14 cellular contexts compared by ENCODE assay signal in genomic region chr10:89431977-89432376, GRCh38. TPM values are rescaled to one million over a fixed set of nuclear protein-coding genes. Genes with fewer than 3 reads are reported as not detected.
DNase-seq lines count a peak whose midpoint lies in the region; ATAC-seq and TF ChIP-seq lines count a peak whose summit lies in the region.
"Had no signal": no experiment of that assay in that cellular context is flagged by ENCODE, and none has a peak within 500 bp of the region (broad histone marks: within the 10 kb centered on the region; RNA-seq: fewer than 3 reads in every experiment).

No MANE protein-coding gene starts in this region.

- no peak overlapping the region for H2BK20ac ChIP-seq in H9 (ENCODE audit: low read depth, low read length, poor library complexity, severe bottlenecking)

- H3K4me2 ChIP-seq in H9 (ENCODE audit: insufficient read depth, insufficient read length, low read length) = no peak overlapping the region

- H3K9me3 Mint-ChIP-seq in H9 = no peaks in the 10 kb centered on the region

- no peaks in the 10 kb centered on the region for H4K20me1 ChIP-seq in H9 (ENCODE audit: control insufficient read depth, insufficient read depth, insufficient read length)

- H3T11ph ChIP-seq in H9 (ENCODE audit: low read length) = no peak overlapping the region

- H2BK5ac ChIP-seq in H9 (ENCODE audit: insufficient read length, low read length) = no peak overlapping the region

- H3K79me2 ChIP-seq in H9 (ENCODE audit: insufficient read depth, low read length) = no peaks in the 10 kb centered on the region

- no peak overlapping the region for H3K9ac ChIP-seq in H9 (ENCODE audit: extremely low read depth, insufficient read length, low read length)

- no peak overlapping the region for H3K14ac ChIP-seq in H9 (ENCODE audit: insufficient read depth, low read length)

- DNase-seq in DMS 273 (lab: John Stamatoyannopoulos, UW; ENCODE audit: unreplicated experiment) = peak; percentile 5
- DNase-seq in DMS 273 treated with DMSO at 0.1 percent for 48 hours (lab: John Stamatoyannopoulos, UW) = no peak
- DNase-seq in left ventricle myocardium superior = no peak
- DNase-seq in retinal pigment epithelial cell (ENCODE audit: low read depth) = peak; percentile 61
- DNase-seq in NK-92 treated with Interleukin-12 subunit alpha and Interleukin-12 subunit beta, amount 100 ng/mL, for 24 hours (lab: John Stamatoyannopoulos, UW) = no peak
- DNase-seq in H9 = no peak
- no peak for DNase-seq in stimulated activated naive CD8-positive, alpha-beta T cell treated with anti-CD3 and anti-CD28 coated beads, Interleukin-15, Interleukin-2, amounts not matched to agents 100 U/mL and 50 U/mL, for 24 hours
- DNase-seq: DND-41, KBM-7, testis had no signal

- no peak overlapping the region for H3K56ac ChIP-seq in H9 (ENCODE audit: insufficient read length, low read depth, low read length)

- no peak overlapping the region for H2BK12ac ChIP-seq in H9 (ENCODE audit: insufficient read length, low read depth, low read length)

- H3K4me1 ChIP-seq in H9 (ENCODE audit: insufficient read depth, low read length) = no peaks in the 10 kb centered on the region
- H3K4me1 ChIP-seq: testis had no signal

- no peaks in the 10 kb centered on the region for H3K79me1 ChIP-seq in H9 (ENCODE audit: insufficient read depth, low read depth, low read length, poor library complexity, severe bottlenecking)

- no peaks in the 10 kb centered on the region for H3K27me3 Mint-ChIP-seq in H9 (ENCODE audit: low read depth)

- no peak overlapping the region for H2BK120ac ChIP-seq in H9 (ENCODE audit: low read depth, low read length, poor library complexity, severe bottlenecking)

- no peak overlapping the region for H3K23ac ChIP-seq in H9 (ENCODE audit: insufficient read length, low read depth, low read length)

- no peak overlapping the region for H4K8ac ChIP-seq in H9 (replicated peaks; ENCODE audit: insufficient read length, low read depth, low read length)

- ATAC-seq in SK-N-SH treated with all-trans-retinoic acid at 6 μM for 48 hours (peak; percentile 60), left ventricle myocardium superior (peak; percentile 49)
- ATAC-seq in stimulated activated naive CD8-positive, alpha-beta T cell treated with anti-CD3 and anti-CD28 coated beads, Interleukin-15, Interleukin-2, amounts not matched to agents 100 U/mL and 50 U/mL, for 24 hours = no peak

- no peaks in the 10 kb centered on the region for H3K23me2 ChIP-seq in H9 (ENCODE audit: insufficient read length, low read depth, low read length, poor library complexity, severe bottlenecking)

- H3K4ac ChIP-seq in H9 (ENCODE audit: low read depth, low read length) = no peak overlapping the region

- no peak overlapping the region for H3K27ac Mint-ChIP-seq in H9
- H3K27ac Mint-ChIP-seq: activated naive CD8-positive, alpha-beta T cell had no signal

- no peak overlapping the region for H2AFZ ChIP-seq in H9 (ENCODE audit: low read length)

- H3K4me1 Mint-ChIP-seq in H9 = peaks cover 28 to 36% of the 10 kb centered on the region in 2 experiments

- no peaks in the 10 kb centered on the region for H3K36me3 Mint-ChIP-seq in H9 (ENCODE audit: insufficient read depth in 1 of 3, low read depth in 3 of 3)
- H3K36me3 Mint-ChIP-seq: activated naive CD8-positive, alpha-beta T cell had no signal

- H3K4me3 ChIP-seq in retinal pigment epithelial cell (ENCODE audit: low read length) = no peak overlapping the region
- H3K4me3 ChIP-seq: testis had no signal

- intact Hi-C loops in left ventricle myocardium superior (cut with micrococcal nuclease) = loop anchor here (5.0 kb wide), 1 partner anchor 120 kb away; no protein-coding TSS in a partner anchor

- H3K9me3 ChIP-seq in H9 (ENCODE audit: control insufficient read depth, low read depth, low read length) = no peaks in the 10 kb centered on the region
- H3K9me3 ChIP-seq: testis had no signal

- H2AK5ac ChIP-seq in H9 (ENCODE audit: insufficient read length, low read length) = no peak overlapping the region

- no peak overlapping the region for H4K5ac ChIP-seq in H9 (ENCODE audit: insufficient read length, low read depth, low read length)

- no peak overlapping the region for H4K91ac ChIP-seq in H9 (ENCODE audit: insufficient read length, low read depth, low read length)

- no peak overlapping the region for H2BK15ac ChIP-seq in H9 (ENCODE audit: low read depth, low read length)

- TF ChIP-seq CTCF in retinal pigment epithelial cell (conservative IDR thresholded peaks at IDR 0.05; ENCODE audit: low read depth, low read length) (no peak), H9 (conservative IDR thresholded peaks at IDR 0.05) (no peak)

- no peak overlapping the region for H3K27ac ChIP-seq in H9 (ENCODE audit: insufficient read length, low read depth, low read length)
- H3K27ac ChIP-seq: 22Rv1, testis had no signal

- no peak overlapping the region for H3K4me3 Mint-ChIP-seq in H9
- H3K4me3 Mint-ChIP-seq: activated naive CD8-positive, alpha-beta T cell had no signal

- no peaks in the 10 kb centered on the region for H3K27me3 ChIP-seq in H9 (ENCODE audit: insufficient read depth, low read length)
- H3K27me3 ChIP-seq: testis had no signal

- no peak overlapping the region for H3K18ac ChIP-seq in H9 (ENCODE audit: insufficient read length, low read depth, low read length)

- WGBS in H9 (ENCODE audit: extremely low coverage, insufficient read length, low lambda C conversion rate) = no CpG with 5 or more reads among the region's 3 CpGs

TF ChIP-seq in SK-N-SH treated with all-trans-retinoic acid at 6 μM for 48 hours, 23 proteins besides CTCF, POLR2A, EP300 and RAD21:
- TF ChIP-seq ZFP30 (CRISPR knock-in tag; IDR thresholded peaks at IDR 0.05) (no peak), ISL1 (CRISPR knock-in tag; IDR thresholded peaks at IDR 0.05) (peak; percentile 54), ZNF565 (CRISPR knock-in tag; conservative IDR thresholded peaks at IDR 0.05; ENCODE audit: low read depth) (no peak)
- TF ChIP-seq, protein P1, sequence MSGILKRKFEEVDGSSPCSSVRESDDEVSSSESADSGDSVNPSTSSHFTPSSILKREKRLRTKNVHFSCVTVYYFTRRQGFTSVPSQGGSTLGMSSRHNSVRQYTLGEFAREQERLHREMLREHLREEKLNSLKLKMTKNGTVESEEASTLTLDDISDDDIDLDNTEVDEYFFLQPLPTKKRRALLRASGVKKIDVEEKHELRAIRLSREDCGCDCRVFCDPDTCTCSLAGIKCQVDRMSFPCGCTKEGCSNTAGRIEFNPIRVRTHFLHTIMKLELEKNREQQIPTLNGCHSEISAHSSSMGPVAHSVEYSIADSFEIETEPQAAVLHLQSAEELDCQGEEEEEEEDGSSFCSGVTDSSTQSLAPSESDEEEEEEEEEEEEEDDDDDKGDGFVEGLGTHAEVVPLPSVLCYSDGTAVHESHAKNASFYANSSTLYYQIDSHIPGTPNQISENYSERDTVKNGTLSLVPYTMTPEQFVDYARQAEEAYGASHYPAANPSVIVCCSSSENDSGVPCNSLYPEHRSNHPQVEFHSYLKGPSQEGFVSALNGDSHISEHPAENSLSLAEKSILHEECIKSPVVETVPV (CRISPR knock-in tag; IDR thresholded peaks at IDR 0.05) = no peak

RNA-seq across cellular contexts. Expression of gene IFIT5, which starts 17.6 kb away (rescaled TPM):
- total RNA-seq in left ventricle myocardium superior (8.1 TPM), H9 (2021) (2.1 and 2.3 TPM in 2 replicates)

RNA-seq across cellular contexts. Expression of gene IFIT1, which starts 39.6 kb away (rescaled TPM):
- total RNA-seq in left ventricle myocardium superior (48.0 TPM), H9 (2021) (1.2 and 1.9 TPM in 2 replicates)

RNA-seq across cellular contexts. Expression of gene IFIT1B, which starts 54.1 kb away (rescaled TPM):
- total RNA-seq in left ventricle myocardium superior (not detected), H9 (2021) (not detected in 2 replicates)
- total RNA-seq: T-helper 1 cell treated with Interleukin-12 subunit alpha and Interleukin-12 subunit beta and Interleukin-4 antibody, amounts not matched to agents 30 ng/mL and 1 ng/mL, for 36 hours; testis had no signal

Comparison
In these comparisons a context has a peak if more than half of its experiments do, and no peak if none do; other contexts are left out.
1. DNase-seq: peak in DMS 273 (single experiment) and retinal pigment epithelial cell (single experiment); none in DMS 273 treated with DMSO at 0.1 percent for 48 hours (single experiment), left ventricle myocardium superior (single experiment), NK-92 treated with Interleukin-12 subunit alpha and Interleukin-12 subunit beta, amount 100 ng/mL, for 24 hours (single experiment), H9 (single experiment) and stimulated activated naive CD8-positive, alpha-beta T cell treated with anti-CD3 and anti-CD28 coated beads, Interleukin-15, Interleukin-2, amounts not matched to agents 100 U/mL and 50 U/mL, for 24 hours (single experiment).
2. RNA of gene IFIT1, which starts 39.6 kb away (total RNA-seq): 48.0 TPM in left ventricle myocardium superior (single experiment); 1.2 to 1.9 TPM in H9; every median in the first group is over 10 times any median in the second.